ENCODE assay signal across 18 cellular contexts in the genomic region with DNA sequence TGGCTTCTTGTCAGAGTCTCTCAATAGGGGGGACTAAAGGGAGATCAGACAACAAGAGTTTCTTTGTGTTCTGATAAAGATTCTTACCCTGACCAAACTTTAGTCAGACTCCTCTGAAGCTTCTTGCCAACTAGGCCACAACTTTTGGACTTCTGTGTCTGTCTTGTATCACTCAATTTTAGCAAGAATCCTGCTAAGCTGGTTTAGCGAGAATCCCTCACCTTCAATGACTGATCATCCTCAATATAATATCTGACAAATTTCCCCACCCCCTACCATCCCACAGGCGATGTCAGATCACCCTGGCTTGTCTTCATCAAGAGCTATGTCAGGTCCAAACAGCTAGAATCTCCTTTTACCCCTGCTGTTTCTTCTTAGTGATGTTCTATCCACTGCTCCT.
DNase-seq lines count a peak whose midpoint lies in the region; ATAC-seq and TF ChIP-seq lines count a peak whose summit lies in the region.
"Had no signal": no experiment of that assay in that cellular context is flagged by ENCODE, and none has a peak within 500 bp of the region (broad histone marks: within the 10 kb centered on the region; RNA-seq: fewer than 3 reads in every experiment).

No MANE protein-coding gene starts in this region.

- TF ChIP-seq RAD21 in HCT116 (IDR thresholded peaks at IDR 0.05; ENCODE audit: low read depth): no peak

- no peak for TF ChIP-seq POLR2A in HCT116 (IDR thresholded peaks at IDR 0.05; ENCODE audit: borderline replicate concordance, extremely low read depth, insufficient read depth, insufficient read length)

- no TSS peak for BruUV-seq in HCT116 (replicated peaks; lab: Mats Ljungman, UMichigan)

- H4K20me1 ChIP-seq in HCT116 (ENCODE audit: insufficient read depth): no peaks in the 10 kb centered on the region

- no peak overlapping the region for H3K4me3 Mint-ChIP-seq in stimulated activated memory B cell treated with anti-CD40 and anti-IgM and Interleukin-4, amounts not matched to agents 10 μg/mL and 1 μg/mL and 100 μg/mL, for 72 hours

- POLR2A ChIA-PET in HCT116 (lab: Charles Lee): no interaction called here
- POLR2A ChIA-PET in RWPE1 (lab: Yijun Ruan, JAX; ENCODE audit: low non-redundant PET): no interaction called here

- H3K4me1 ChIP-seq in HCT116 (ENCODE audit: control insufficient read depth in 1 of 2, insufficient read depth in 2 of 2, low read length in 2 of 2): peaks cover 0 to 14% of the 10 kb centered on the region in 2 experiments; a peak in 2 of 4 replicates
- H3K4me1 ChIP-seq: BE2C, SJCRH30 had no signal

- no peaks in the 10 kb centered on the region for H3K9me3 Mint-ChIP-seq in stimulated activated memory B cell treated with anti-CD40 and anti-IgM and Interleukin-4, amounts not matched to agents 10 μg/mL and 1 μg/mL and 100 μg/mL, for 72 hours

- H3K27ac Mint-ChIP-seq in stimulated activated memory B cell treated with anti-CD40 and anti-IgM and Interleukin-4, amounts not matched to agents 10 μg/mL and 1 μg/mL and 100 μg/mL, for 72 hours: no peak overlapping the region

- CTCF ChIA-PET in HCT116 (lab: Charles Lee): no interaction called here
- CTCF ChIA-PET in RWPE1 (lab: Yijun Ruan, JAX): interaction anchor here (0.6 kb wide), 1 partner anchor 497 kb away, joined by 3 read pairs; no protein-coding TSS in a partner anchor

- ATAC-seq in HCT116: no peak
- ATAC-seq in stimulated activated memory B cell treated with anti-CD40 and anti-IgM and Interleukin-4, amounts not matched to agents 10 μg/mL and 1 μg/mL and 100 μg/mL, for 72 hours: peak; percentile 20
- ATAC-seq in HG03432 (IDR thresholded peaks at IDR 0.05; ENCODE audit: unreplicated experiment): no peak

- no peaks in the 10 kb centered on the region for H3K27me3 ChIP-seq in HCT116 (ENCODE audit: insufficient read depth, low read length)
- H3K27me3 ChIP-seq: BE2C, SJCRH30 had no signal

- H3K27ac ChIP-seq in HCT116 (ENCODE audit: low read depth, low read length) (no peak overlapping the region), RWPE1 (no peak overlapping the region)
- H3K27ac ChIP-seq: SJCRH30 had no signal

- intact Hi-C loops in HCT116 (cut with micrococcal nuclease): no loop called here

- H3K36me3 Mint-ChIP-seq in stimulated activated memory B cell treated with anti-CD40 and anti-IgM and Interleukin-4, amounts not matched to agents 10 μg/mL and 1 μg/mL and 100 μg/mL, for 72 hours: no peaks in the 10 kb centered on the region

- no peaks in the 10 kb centered on the region for H3K36me3 ChIP-seq in HCT116 (ENCODE audit: control insufficient read depth in 1 of 2, insufficient read depth in 2 of 2, low read length in 2 of 2)
- H3K36me3 ChIP-seq: BE2C, MG63, SJCRH30 had no signal

- peak overlapping the region; percentile 19 for H2AFZ ChIP-seq in HCT116 (ENCODE audit: low read depth, low read length, poor library complexity, severe bottlenecking)

- H3K9me2 ChIP-seq in HCT116 (ENCODE audit: insufficient read depth): no peaks in the 10 kb centered on the region

- no peaks in the 10 kb centered on the region for H3K27me3 Mint-ChIP-seq in stimulated activated memory B cell treated with anti-CD40 and anti-IgM and Interleukin-4, amounts not matched to agents 10 μg/mL and 1 μg/mL and 100 μg/mL, for 72 hours

- RAD21 ChIA-PET in HCT116 (lab: Charles Lee; ENCODE audit: low non-redundant PET in 1 of 2, low total read pairs in 2 of 2, uncharacterized antibody in 2 of 2, unreplicated experiment in 2 of 2): no interaction called here

- H3K79me2 ChIP-seq in HCT116 (ENCODE audit: insufficient read depth, low read length): no peaks in the 10 kb centered on the region

- H3K9me3 ChIP-seq in HCT116 (ENCODE audit: control insufficient read depth in 1 of 2, insufficient read depth in 1 of 2, low read depth in 1 of 2, low read length in 2 of 2): no peaks in the 10 kb centered on the region
- H3K9me3 ChIP-seq: BE2C, MG63, SJCRH30 had no signal

- peak overlapping the region; percentile 29; the same call in 1 of the 2 replicates for H3K4me2 ChIP-seq in HCT116 (ENCODE audit: low read length)

- no peaks in the 10 kb centered on the region for H3K4me1 Mint-ChIP-seq in stimulated activated memory B cell treated with anti-CD40 and anti-IgM and Interleukin-4, amounts not matched to agents 10 μg/mL and 1 μg/mL and 100 μg/mL, for 72 hours

- H3K9ac ChIP-seq in HCT116 (ENCODE audit: low read length): no peak overlapping the region

- no peak for TF ChIP-seq CTCF in HCT116 (IDR thresholded peaks at IDR 0.05 in 2 of 3, conservative IDR thresholded peaks at IDR 0.05 in 1 of 3; ENCODE audit: borderline replicate concordance in 1 of 3, insufficient read depth in 1 of 3, low read depth in 2 of 3, low read length in 2 of 3)
- TF ChIP-seq CTCF in RWPE1 (conservative IDR thresholded peaks at IDR 0.05; ENCODE audit: low read depth): no peak

- no peak overlapping the region for H3K4me3 ChIP-seq in HCT116 (replicated peaks in 1 of 2; ENCODE audit: low read depth in 1 of 2, low read length in 2 of 2)
- H3K4me3 ChIP-seq: MG63, SJCRH30 had no signal

- DNase-seq in HCT116 (ENCODE audit: low read depth, low spot score) (no peak), RWPE1 (ENCODE audit: low spot score) (peak; percentile 37), foreskin melanocyte (peak; percentile 42), SIG-M5 treated with dmso at 0.1 percent for 504 hours (lab: John Stamatoyannopoulos, UW; ENCODE audit: unreplicated experiment) (no peak), NCI-H2029 (lab: John Stamatoyannopoulos, UW) (no peak)
- DNase-seq: BE2C, COR-L47, DMS 273 treated with DMSO at 0.1 percent for 48 hours, Kasumi-1, MG63, NCI-H1417, NCI-H1694 treated with DMSO at 0.1 percent for 48 hours, NCI-H2107, NCI-H446 treated with DMSO at 0.1 percent for 48 hours, NCI-H526 treated with DMSO at 0.1 percent for 48 hours, SJCRH30 had no signal

TF ChIP-seq in HCT116, 20 proteins besides CTCF, POLR2A, EP300 and RAD21:
- TF ChIP-seq CEBPB (IDR thresholded peaks at IDR 0.05; ENCODE audit: low read depth): 0 out of 2 replicates have a peak, but pooled peaks have one; percentile 4
- no peak for TF ChIP-seq ZFX (IDR thresholded peaks at IDR 0.05)
TF ChIP-seq in HCT116: peak in this region for 1.

Comparison
In these comparisons a context has a peak if more than half of its experiments do, and no peak if none do; other contexts are left out.
1. DNase-seq: peak in RWPE1 (single experiment) and foreskin melanocyte (single experiment); none in HCT116 (single experiment), SIG-M5 treated with dmso at 0.1 percent for 504 hours (single experiment) and NCI-H2029 (single experiment).